In the genomic region with DNA sequence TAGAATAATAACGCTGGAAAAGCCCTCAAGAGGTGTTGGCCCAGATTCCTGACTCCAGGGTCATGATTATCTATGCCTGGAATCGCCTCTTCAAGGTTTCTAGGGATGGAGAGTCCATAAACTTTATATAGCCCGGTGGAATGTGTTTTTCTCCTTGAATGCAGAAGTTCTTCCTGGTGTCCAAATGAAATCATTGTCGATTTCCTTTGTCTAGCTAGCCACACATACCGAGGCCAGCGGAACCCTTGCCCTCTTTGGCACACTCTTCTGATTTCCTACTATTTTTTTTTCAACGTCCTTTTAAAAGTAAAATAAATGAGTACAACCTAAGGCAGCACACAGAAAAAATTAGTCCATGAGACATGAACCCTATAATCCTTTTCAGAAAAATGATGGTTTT, we compare ENCODE assay signal across 1 cellular context.
TF ChIP-seq lines count a peak whose summit lies in the region.

No MANE protein-coding gene starts in this region.

TF ChIP-seq in HepG2, 621 proteins besides CTCF, POLR2A, EP300 and RAD21:
- TF ChIP-seq ZNF207 (IDR thresholded peaks at IDR 0.05; ENCODE audit: borderline replicate concordance): no peak
- TF ChIP-seq, protein P1, sequence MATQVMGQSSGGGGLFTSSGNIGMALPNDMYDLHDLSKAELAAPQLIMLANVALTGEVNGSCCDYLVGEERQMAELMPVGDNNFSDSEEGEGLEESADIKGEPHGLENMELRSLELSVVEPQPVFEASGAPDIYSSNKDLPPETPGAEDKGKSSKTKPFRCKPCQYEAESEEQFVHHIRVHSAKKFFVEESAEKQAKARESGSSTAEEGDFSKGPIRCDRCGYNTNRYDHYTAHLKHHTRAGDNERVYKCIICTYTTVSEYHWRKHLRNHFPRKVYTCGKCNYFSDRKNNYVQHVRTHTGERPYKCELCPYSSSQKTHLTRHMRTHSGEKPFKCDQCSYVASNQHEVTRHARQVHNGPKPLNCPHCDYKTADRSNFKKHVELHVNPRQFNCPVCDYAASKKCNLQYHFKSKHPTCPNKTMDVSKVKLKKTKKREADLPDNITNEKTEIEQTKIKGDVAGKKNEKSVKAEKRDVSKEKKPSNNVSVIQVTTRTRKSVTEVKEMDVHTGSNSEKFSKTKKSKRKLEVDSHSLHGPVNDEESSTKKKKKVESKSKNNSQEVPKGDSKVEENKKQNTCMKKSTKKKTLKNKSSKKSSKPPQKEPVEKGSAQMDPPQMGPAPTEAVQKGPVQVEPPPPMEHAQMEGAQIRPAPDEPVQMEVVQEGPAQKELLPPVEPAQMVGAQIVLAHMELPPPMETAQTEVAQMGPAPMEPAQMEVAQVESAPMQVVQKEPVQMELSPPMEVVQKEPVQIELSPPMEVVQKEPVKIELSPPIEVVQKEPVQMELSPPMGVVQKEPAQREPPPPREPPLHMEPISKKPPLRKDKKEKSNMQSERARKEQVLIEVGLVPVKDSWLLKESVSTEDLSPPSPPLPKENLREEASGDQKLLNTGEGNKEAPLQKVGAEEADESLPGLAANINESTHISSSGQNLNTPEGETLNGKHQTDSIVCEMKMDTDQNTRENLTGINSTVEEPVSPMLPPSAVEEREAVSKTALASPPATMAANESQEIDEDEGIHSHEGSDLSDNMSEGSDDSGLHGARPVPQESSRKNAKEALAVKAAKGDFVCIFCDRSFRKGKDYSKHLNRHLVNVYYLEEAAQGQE (IDR thresholded peaks at IDR 0.05; ENCODE audit: borderline replicate concordance in 1 of 2, low read depth in 1 of 2, low read length in 2 of 2): no peak
- no peak for TF ChIP-seq NCOA2 (CRISPR knock-in tag; IDR thresholded peaks at IDR 0.05)
- no peak for TF ChIP-seq FLYWCH1 (CRISPR knock-in tag; IDR thresholded peaks at IDR 0.05)
- TF ChIP-seq CC2D1A (CRISPR knock-in tag; IDR thresholded peaks at IDR 0.05): no peak
- no peak for TF ChIP-seq KLF9 (CRISPR knock-in tag; IDR thresholded peaks at IDR 0.05; ENCODE audit: low read depth)
- no peak for TF ChIP-seq SMAD1 (CRISPR knock-in tag; IDR thresholded peaks at IDR 0.05; ENCODE audit: borderline replicate concordance, low read depth)
- TF ChIP-seq, protein P2, sequence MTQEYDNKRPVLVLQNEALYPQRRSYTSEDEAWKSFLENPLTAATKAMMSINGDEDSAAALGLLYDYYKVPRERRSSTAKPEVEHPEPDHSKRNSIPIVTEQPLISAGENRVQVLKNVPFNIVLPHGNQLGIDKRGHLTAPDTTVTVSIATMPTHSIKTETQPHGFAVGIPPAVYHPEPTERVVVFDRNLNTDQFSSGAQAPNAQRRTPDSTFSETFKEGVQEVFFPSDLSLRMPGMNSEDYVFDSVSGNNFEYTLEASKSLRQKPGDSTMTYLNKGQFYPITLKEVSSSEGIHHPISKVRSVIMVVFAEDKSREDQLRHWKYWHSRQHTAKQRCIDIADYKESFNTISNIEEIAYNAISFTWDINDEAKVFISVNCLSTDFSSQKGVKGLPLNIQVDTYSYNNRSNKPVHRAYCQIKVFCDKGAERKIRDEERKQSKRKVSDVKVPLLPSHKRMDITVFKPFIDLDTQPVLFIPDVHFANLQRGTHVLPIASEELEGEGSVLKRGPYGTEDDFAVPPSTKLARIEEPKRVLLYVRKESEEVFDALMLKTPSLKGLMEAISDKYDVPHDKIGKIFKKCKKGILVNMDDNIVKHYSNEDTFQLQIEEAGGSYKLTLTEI (CRISPR knock-in tag; conservative IDR thresholded peaks at IDR 0.05): no peak
- no peak for TF ChIP-seq AGO2 (optimal IDR thresholded peaks at IDR 0.05; ENCODE audit: low read depth, low read length)
- TF ChIP-seq, protein P3, sequence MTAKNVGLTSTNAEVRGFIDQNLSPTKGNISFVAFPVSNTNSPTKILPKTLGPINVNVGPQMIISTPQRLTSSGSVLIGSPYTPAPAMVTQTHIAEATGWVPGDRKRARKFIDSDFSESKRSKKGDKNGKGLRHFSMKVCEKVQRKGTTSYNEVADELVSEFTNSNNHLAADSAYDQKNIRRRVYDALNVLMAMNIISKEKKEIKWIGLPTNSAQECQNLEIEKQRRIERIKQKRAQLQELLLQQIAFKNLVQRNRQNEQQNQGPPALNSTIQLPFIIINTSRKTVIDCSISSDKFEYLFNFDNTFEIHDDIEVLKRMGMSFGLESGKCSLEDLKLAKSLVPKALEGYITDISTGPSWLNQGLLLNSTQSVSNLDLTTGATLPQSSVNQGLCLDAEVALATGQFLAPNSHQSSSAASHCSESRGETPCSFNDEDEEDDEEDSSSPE (CRISPR knock-in tag; IDR thresholded peaks at IDR 0.05): no peak
- TF ChIP-seq ZNF253 (CRISPR knock-in tag; IDR thresholded peaks at IDR 0.05; ENCODE audit: borderline replicate concordance): no peak
- no peak for TF ChIP-seq FOXC1 (CRISPR knock-in tag; IDR thresholded peaks at IDR 0.05; ENCODE audit: borderline replicate concordance)
- TF ChIP-seq, protein P4, sequence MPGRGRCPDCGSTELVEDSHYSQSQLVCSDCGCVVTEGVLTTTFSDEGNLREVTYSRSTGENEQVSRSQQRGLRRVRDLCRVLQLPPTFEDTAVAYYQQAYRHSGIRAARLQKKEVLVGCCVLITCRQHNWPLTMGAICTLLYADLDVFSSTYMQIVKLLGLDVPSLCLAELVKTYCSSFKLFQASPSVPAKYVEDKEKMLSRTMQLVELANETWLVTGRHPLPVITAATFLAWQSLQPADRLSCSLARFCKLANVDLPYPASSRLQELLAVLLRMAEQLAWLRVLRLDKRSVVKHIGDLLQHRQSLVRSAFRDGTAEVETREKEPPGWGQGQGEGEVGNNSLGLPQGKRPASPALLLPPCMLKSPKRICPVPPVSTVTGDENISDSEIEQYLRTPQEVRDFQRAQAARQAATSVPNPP (CRISPR knock-in tag; IDR thresholded peaks at IDR 0.05): no peak
- TF ChIP-seq ARID2 (CRISPR knock-in tag; IDR thresholded peaks at IDR 0.05; ENCODE audit: borderline replicate concordance): no peak
- TF ChIP-seq NPAS2 (CRISPR knock-in tag; IDR thresholded peaks at IDR 0.05; ENCODE audit: borderline replicate concordance): no peak
- TF ChIP-seq NFE2L1 (CRISPR knock-in tag; IDR thresholded peaks at IDR 0.05; ENCODE audit: borderline replicate concordance): no peak
- TF ChIP-seq, protein P5, sequence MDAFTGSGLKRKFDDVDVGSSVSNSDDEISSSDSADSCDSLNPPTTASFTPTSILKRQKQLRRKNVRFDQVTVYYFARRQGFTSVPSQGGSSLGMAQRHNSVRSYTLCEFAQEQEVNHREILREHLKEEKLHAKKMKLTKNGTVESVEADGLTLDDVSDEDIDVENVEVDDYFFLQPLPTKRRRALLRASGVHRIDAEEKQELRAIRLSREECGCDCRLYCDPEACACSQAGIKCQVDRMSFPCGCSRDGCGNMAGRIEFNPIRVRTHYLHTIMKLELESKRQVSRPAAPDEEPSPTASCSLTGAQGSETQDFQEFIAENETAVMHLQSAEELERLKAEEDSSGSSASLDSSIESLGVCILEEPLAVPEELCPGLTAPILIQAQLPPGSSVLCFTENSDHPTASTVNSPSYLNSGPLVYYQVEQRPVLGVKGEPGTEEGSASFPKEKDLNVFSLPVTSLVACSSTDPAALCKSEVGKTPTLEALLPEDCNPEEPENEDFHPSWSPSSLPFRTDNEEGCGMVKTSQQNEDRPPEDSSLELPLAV (CRISPR knock-in tag; conservative IDR thresholded peaks at IDR 0.05; ENCODE audit: low read depth): no peak
